19 cellular contexts compared by ENCODE assay signal in the genomic region with DNA sequence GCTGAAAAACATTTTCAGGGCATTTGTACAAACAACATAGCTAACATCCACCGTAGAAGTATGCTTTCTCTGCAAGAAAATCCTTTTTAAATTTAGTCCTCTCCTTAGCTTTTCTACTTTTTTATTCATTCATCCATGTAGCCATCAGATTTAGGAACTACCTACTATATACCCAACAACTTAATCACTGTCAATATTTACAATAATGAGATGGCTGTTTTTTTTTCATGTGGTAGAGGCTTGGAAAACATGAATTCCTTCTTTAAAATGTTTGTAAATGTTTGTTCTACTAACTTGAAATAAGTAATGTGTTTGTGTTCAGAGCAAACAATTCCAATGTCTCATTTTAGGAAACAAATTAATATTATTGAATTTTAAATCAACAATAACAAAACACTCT.
A peak's percentile ranks its signal among the peaks of the same experiment; 100 is the strongest.
DNase-seq lines count a peak whose midpoint lies in the region; ATAC-seq, FAIRE-seq and TF ChIP-seq lines count a peak whose summit lies in the region.
"Had no signal": no experiment of that assay in that cellular context is flagged by ENCODE, and none has a peak within 500 bp of the region (broad histone marks: within the 10 kb centered on the region; RNA-seq: fewer than 3 reads in every experiment).

No MANE protein-coding gene starts in this region.

- TF ChIP-seq RAD21 in HCT116 (IDR thresholded peaks at IDR 0.05; ENCODE audit: low read depth), result no peak

- H3K36me3 Mint-ChIP-seq in activated CD8-positive, alpha-beta T cell treated with anti-CD3 and anti-CD28 coated beads, Interleukin-2, amount 10 ng/mL, durations not matched to agents 7 days and 5 days (ENCODE audit: low read depth), result no peaks in the 10 kb centered on the region
- no peaks in the 10 kb centered on the region for H3K36me3 Mint-ChIP-seq in H9 (ENCODE audit: insufficient read depth in 1 of 3, low read depth in 3 of 3)
- H3K36me3 Mint-ChIP-seq: CD4-positive, alpha-beta memory T cell had no signal

- TF ChIP-seq POLR2A in HCT116 (IDR thresholded peaks at IDR 0.05; ENCODE audit: borderline replicate concordance, extremely low read depth, insufficient read depth, insufficient read length), result no peak
- no peak for TF ChIP-seq POLR2A in thyroid gland (IDR thresholded peaks at IDR 0.05)

- RAD21 ChIA-PET in HCT116 (lab: Charles Lee; ENCODE audit: low non-redundant PET in 1 of 2, low total read pairs in 2 of 2, uncharacterized antibody in 2 of 2, unreplicated experiment in 2 of 2), result no interaction called here

- H3K23me2 ChIP-seq in H9 (ENCODE audit: insufficient read length, low read depth, low read length, poor library complexity, severe bottlenecking), result no peaks in the 10 kb centered on the region

- TF ChIP-seq CTCF in HCT116 (IDR thresholded peaks at IDR 0.05 in 2 of 3, conservative IDR thresholded peaks at IDR 0.05 in 1 of 3; ENCODE audit: borderline replicate concordance in 1 of 3, insufficient read depth in 1 of 3, low read depth in 2 of 3, low read length in 2 of 3), result no peak
- TF ChIP-seq CTCF in Panc1 (IDR thresholded peaks at IDR 0.05), result no peak
- no peak for TF ChIP-seq CTCF in thyroid gland (IDR thresholded peaks at IDR 0.05)
- no peak for TF ChIP-seq CTCF in H9 (conservative IDR thresholded peaks at IDR 0.05)

- no peak overlapping the region for H3K56ac ChIP-seq in H9 (ENCODE audit: insufficient read length, low read depth, low read length)

- no peak overlapping the region for H2AK5ac ChIP-seq in H9 (ENCODE audit: insufficient read length, low read length)

- no peak for ATAC-seq in HCT116
- ATAC-seq in Panc1, result no peak
- no peak for ATAC-seq in activated CD8-positive, alpha-beta T cell treated with anti-CD3 and anti-CD28 coated beads, Interleukin-2, amount 10 ng/mL, durations not matched to agents 7 days and 5 days
- ATAC-seq: GM12878 had no signal

- H3K27me3 ChIP-seq in HCT116 (ENCODE audit: insufficient read depth, low read length) (no peaks in the 10 kb centered on the region), Panc1 (ENCODE audit: control insufficient read depth, insufficient read depth, low read length) (no peaks in the 10 kb centered on the region), thyroid gland (no peaks in the 10 kb centered on the region), small intestine (ENCODE audit: control insufficient read depth in 2 of 2, insufficient read depth in 2 of 2, low read length in 2 of 2) (no peaks in the 10 kb centered on the region), H9 (ENCODE audit: insufficient read depth, low read length) (no peaks in the 10 kb centered on the region)

- no peaks in the 10 kb centered on the region for H3K79me1 ChIP-seq in H9 (ENCODE audit: insufficient read depth, low read depth, low read length, poor library complexity, severe bottlenecking)

- H3K4ac ChIP-seq in H9 (ENCODE audit: low read depth, low read length), result no peak overlapping the region

- H3K4me1 Mint-ChIP-seq in activated CD8-positive, alpha-beta T cell treated with anti-CD3 and anti-CD28 coated beads, Interleukin-2, amount 10 ng/mL, durations not matched to agents 7 days and 5 days (ENCODE audit: low read depth), result no peaks in the 10 kb centered on the region
- H3K4me1 Mint-ChIP-seq in H9, result peaks cover 13 to 23% of the 10 kb centered on the region in 2 experiments
- H3K4me1 Mint-ChIP-seq: CD4-positive, alpha-beta memory T cell had no signal

- H3K4me1 ChIP-seq in HCT116 (ENCODE audit: control insufficient read depth in 1 of 2, insufficient read depth in 2 of 2, low read length in 2 of 2) (peaks cover 79 to 96% of the 10 kb centered on the region in 2 experiments), Panc1 (ENCODE audit: control insufficient read depth, insufficient read depth, low read length) (peaks cover 69% of the 10 kb centered on the region), thyroid gland (peaks cover 4 to 28% of the 10 kb centered on the region in 2 donors), small intestine (ENCODE audit: control insufficient read depth in 2 of 2, insufficient read depth in 1 of 2, low read depth in 1 of 2, low read length in 1 of 2) (no peaks in the 10 kb centered on the region), H9 (ENCODE audit: insufficient read depth, low read length) (no peaks in the 10 kb centered on the region; the same call in 1 of the 2 replicates)

- no peak overlapping the region for H4K8ac ChIP-seq in H9 (replicated peaks; ENCODE audit: insufficient read length, low read depth, low read length)

- H3K27ac ChIP-seq in HCT116 (ENCODE audit: low read depth, low read length) (peak overlapping the region; percentile 15; the same call in 1 of the 2 replicates), Panc1 (ENCODE audit: low read length) (peak overlapping the region; percentile 94), thyroid gland (peak overlapping the region in 2 of 3 donors; percentile 10 to 67), small intestine (ENCODE audit: low read depth in 1 of 2, low read length in 1 of 2) (no peak overlapping the region), H9 (ENCODE audit: insufficient read length, low read depth, low read length) (no peak overlapping the region)

- no peak overlapping the region for H2BK12ac ChIP-seq in H9 (ENCODE audit: insufficient read length, low read depth, low read length)

- in situ Hi-C loops in Panc1 (cut with HindIII; ENCODE audit: low pct_unique_long_range_greater_than_20kb, low sequenced_read_pairs), result no loop called here

- H4K5ac ChIP-seq in H9 (ENCODE audit: insufficient read length, low read depth, low read length), result no peak overlapping the region

- H4K20me1 ChIP-seq in HCT116 (ENCODE audit: insufficient read depth) (no peaks in the 10 kb centered on the region), H9 (ENCODE audit: control insufficient read depth, insufficient read depth, insufficient read length) (no peaks in the 10 kb centered on the region)

- no peak overlapping the region for H3K4me3 ChIP-seq in HCT116 (replicated peaks in 1 of 2; ENCODE audit: low read depth in 1 of 2, low read length in 2 of 2)
- no peak overlapping the region for H3K4me3 ChIP-seq in Panc1 (ENCODE audit: low read depth in 2 of 2, low read length in 2 of 2)
- no peak overlapping the region for H3K4me3 ChIP-seq in thyroid gland (replicated peaks in 1 of 3)
- no peak overlapping the region for H3K4me3 ChIP-seq in small intestine (ENCODE audit: low read depth in 1 of 2, low read length in 2 of 2)
- H3K4me3 ChIP-seq: GM12878 had no signal

- no peak overlapping the region for H2BK20ac ChIP-seq in H9 (ENCODE audit: low read depth, low read length, poor library complexity, severe bottlenecking)

- H2BK15ac ChIP-seq in H9 (ENCODE audit: low read depth, low read length), result no peak overlapping the region

- intact Hi-C loops in HCT116 (cut with micrococcal nuclease), result loop anchor here (10.0 kb wide), 1 partner anchor 164 kb away; no protein-coding TSS in a partner anchor
- intact Hi-C loops in Panc1 (cut with micrococcal nuclease; ENCODE audit: unreplicated experiment), result loop anchor here (10.0 kb wide), 1 partner anchor 104 kb away; the partner anchor contains the start of gene CAV1
- intact Hi-C loops in thyroid gland (cut with DNase I), result no loop called here

- no peak overlapping the region for H3K23ac ChIP-seq in H9 (ENCODE audit: insufficient read length, low read depth, low read length)

- H3T11ph ChIP-seq in H9 (ENCODE audit: low read length), result no peak overlapping the region

- H3K36me3 ChIP-seq in HCT116 (ENCODE audit: control insufficient read depth in 1 of 2, insufficient read depth in 2 of 2, low read length in 2 of 2), result no peaks in the 10 kb centered on the region
- no peaks in the 10 kb centered on the region for H3K36me3 ChIP-seq in Panc1 (ENCODE audit: control insufficient read depth, insufficient read depth, low read length)
- H3K36me3 ChIP-seq in thyroid gland, result no peaks in the 10 kb centered on the region
- no peaks in the 10 kb centered on the region for H3K36me3 ChIP-seq in small intestine (ENCODE audit: control insufficient read depth in 2 of 2, insufficient read depth in 2 of 2, low read length in 2 of 2)

- no peak overlapping the region for H3K4me2 ChIP-seq in HCT116 (ENCODE audit: low read length)
- no peak overlapping the region for H3K4me2 ChIP-seq in H9 (ENCODE audit: insufficient read depth, insufficient read length, low read length)

- no peak for FAIRE-seq in small intestine (lab: Jason Lieb, UNC)
- FAIRE-seq: GM12878 had no signal

- H3K9me3 ChIP-seq in HCT116 (ENCODE audit: control insufficient read depth in 1 of 2, insufficient read depth in 1 of 2, low read depth in 1 of 2, low read length in 2 of 2) (no peaks in the 10 kb centered on the region), Panc1 (ENCODE audit: control insufficient read depth, insufficient read depth, low read depth, low read length) (no peaks in the 10 kb centered on the region), thyroid gland (no peaks in the 10 kb centered on the region), small intestine (ENCODE audit: control insufficient read depth, low read depth) (no peaks in the 10 kb centered on the region), H9 (ENCODE audit: control insufficient read depth, low read depth, low read length) (no peaks in the 10 kb centered on the region)

- POLR2A ChIA-PET in HCT116 (lab: Charles Lee), result no interaction called here
- POLR2A ChIA-PET in Panc1 (lab: Charles Lee), result interaction anchor here (0.6 kb wide), 2 partner anchors 26 to 531 kb away, joined by 3 read pairs; no protein-coding TSS in a partner anchor
- POLR2A ChIA-PET in activated CD8-positive, alpha-beta T cell treated with anti-CD3 and anti-CD28 coated beads, Interleukin-2, amount 10 ng/mL, durations not matched to agents 7 days and 5 days (lab: Charles Lee), result no interaction called here

- no peak overlapping the region for H2BK120ac ChIP-seq in H9 (ENCODE audit: low read depth, low read length, poor library complexity, severe bottlenecking)

- no TSS peak for BruUV-seq in HCT116 (replicated peaks; lab: Mats Ljungman, UMichigan)
- no TSS peak for BruUV-seq in Panc1 (replicated peaks; lab: Mats Ljungman, UMichigan)

- no peaks in the 10 kb centered on the region for H3K79me2 ChIP-seq in HCT116 (ENCODE audit: insufficient read depth, low read length)
- no peaks in the 10 kb centered on the region for H3K79me2 ChIP-seq in H9 (ENCODE audit: insufficient read depth, low read length)

- H3K18ac ChIP-seq in H9 (ENCODE audit: insufficient read length, low read depth, low read length), result no peak overlapping the region

- H2AFZ ChIP-seq in HCT116 (ENCODE audit: low read depth, low read length, poor library complexity, severe bottlenecking) (no peak overlapping the region), H9 (ENCODE audit: low read length) (no peak overlapping the region)

- CTCF ChIA-PET in HCT116 (lab: Charles Lee) (interaction anchor here (1.1 kb wide), 1 partner anchor 21 kb away, joined by 3 read pairs; no protein-coding TSS in a partner anchor), Panc1 (lab: Charles Lee) (no interaction called here)
- CTCF ChIA-PET in activated CD8-positive, alpha-beta T cell treated with anti-CD3 and anti-CD28 coated beads, Interleukin-2, amount 10 ng/mL, durations not matched to agents 7 days and 5 days (lab: Charles Lee), result no interaction called here

- WGBS in thyroid gland, 2 donors, result 48 to 49% methylated on average over 1 of the region's 1 CpG
- 78 to 93% (median 89%) methylated on average over 1 of the region's 1 CpG for WGBS in small intestine, 3 donors
- WGBS in H9 (ENCODE audit: extremely low coverage, insufficient read length, low lambda C conversion rate), result no CpG with 5 or more reads among the region's 1 CpG

- no peak overlapping the region for H4K91ac ChIP-seq in H9 (ENCODE audit: insufficient read length, low read depth, low read length)

- H3K4me3 Mint-ChIP-seq in activated CD8-positive, alpha-beta T cell treated with anti-CD3 and anti-CD28 coated beads, Interleukin-2, amount 10 ng/mL, durations not matched to agents 7 days and 5 days, result no peak overlapping the region
- H3K4me3 Mint-ChIP-seq in H9, result no peak overlapping the region
- H3K4me3 Mint-ChIP-seq: CD4-positive, alpha-beta memory T cell; HFFc6 had no signal

- H3K27ac Mint-ChIP-seq in activated CD8-positive, alpha-beta T cell treated with anti-CD3 and anti-CD28 coated beads, Interleukin-2, amount 10 ng/mL, durations not matched to agents 7 days and 5 days, result no peak overlapping the region
- no peak overlapping the region for H3K27ac Mint-ChIP-seq in H9
- H3K27ac Mint-ChIP-seq: CD4-positive, alpha-beta memory T cell; HFFc6 had no signal

- H2BK5ac ChIP-seq in H9 (ENCODE audit: insufficient read length, low read length), result no peak overlapping the region

- H3K27me3 Mint-ChIP-seq in activated CD8-positive, alpha-beta T cell treated with anti-CD3 and anti-CD28 coated beads, Interleukin-2, amount 10 ng/mL, durations not matched to agents 7 days and 5 days (ENCODE audit: low read depth), result peaks cover 10% of the 10 kb centered on the region
- H3K27me3 Mint-ChIP-seq in H9 (ENCODE audit: low read depth), result no peaks in the 10 kb centered on the region

- H3K14ac ChIP-seq in H9 (ENCODE audit: insufficient read depth, low read length), result no peak overlapping the region

- DNase-seq in DMS53 (lab: John Stamatoyannopoulos, UW), result peak; percentile 40
- no peak for DNase-seq in HCT116 (ENCODE audit: low read depth, low spot score)
- DNase-seq in Panc1 (ENCODE audit: low read depth, low spot score), result no peak
- no peak for DNase-seq in thyroid gland
- DNase-seq in activated CD8-positive, alpha-beta T cell treated with anti-CD3 and anti-CD28 coated beads, Interleukin-2, amount 10 ng/mL, durations not matched to agents 7 days and 5 days, result no peak
- no peak for DNase-seq in small intestine
- DNase-seq in H9, result no peak
- DNase-seq: 8988T; C1 segment of cervical spinal cord; Calu3; CD4-positive, alpha-beta memory T cell; COR-L47; DMS79; EL; GDM1; GOT3; H7; HFFc6 had no signal

- no peaks in the 10 kb centered on the region for H3K9me2 ChIP-seq in HCT116 (ENCODE audit: insufficient read depth)

- H3K9ac ChIP-seq in HCT116 (ENCODE audit: low read length), result no peak overlapping the region
- no peak overlapping the region for H3K9ac ChIP-seq in H9 (ENCODE audit: extremely low read depth, insufficient read length, low read length)

- H3K9me3 Mint-ChIP-seq in activated CD8-positive, alpha-beta T cell treated with anti-CD3 and anti-CD28 coated beads, Interleukin-2, amount 10 ng/mL, durations not matched to agents 7 days and 5 days (ENCODE audit: insufficient read depth), result no peaks in the 10 kb centered on the region
- no peaks in the 10 kb centered on the region for H3K9me3 Mint-ChIP-seq in H9
- H3K9me3 Mint-ChIP-seq: CD4-positive, alpha-beta memory T cell; HFFc6 had no signal

Comparison
In these comparisons a context has a peak if more than half of its experiments do, and no peak if none do; other contexts are left out.
1. H3K27ac ChIP-seq: peak in HCT116 (single experiment), Panc1 (single experiment) and thyroid gland (2 of 3); none in small intestine (0 of 2) and H9 (single experiment).